ENCODE assay signal across 13 cellular contexts in genomic region chr9:134781895-134782294, GRCh38.
DNase-seq lines count a peak whose midpoint lies in the region; ATAC-seq and TF ChIP-seq lines count a peak whose summit lies in the region.
"Had no signal": no experiment of that assay in that cellular context is flagged by ENCODE, and none has a peak within 500 bp of the region (broad histone marks: within the 10 kb centered on the region; RNA-seq: fewer than 3 reads in every experiment).

No MANE protein-coding gene starts in this region.

- intact Hi-C loops in heart left ventricle (cut with DNase I) (loop anchor here in 6 of 10 donors (5.0 to 10.0 kb wide), 5 partner anchors 113 to 633 kb away; no protein-coding TSS in a partner anchor), Right ventricle myocardium inferior (cut with DNase I) (no loop called here), upper lobe of right lung (cut with DNase I) (no loop called here)

- H3K9me3 ChIP-seq in heart left ventricle (no peaks in the 10 kb centered on the region), upper lobe of right lung (no peaks in the 10 kb centered on the region)

- H3K4me1 ChIP-seq in heart left ventricle (peaks cover 0 to 40% (median 19%) of the 10 kb centered on the region in 12 donors), upper lobe of right lung (peaks cover 9% of the 10 kb centered on the region)

- no peak overlapping the region for H3K4me3 ChIP-seq in heart left ventricle
- no peak overlapping the region for H3K4me3 ChIP-seq in NB4 (ENCODE audit: low read depth, low read length)
- no peak overlapping the region for H3K4me3 ChIP-seq in fibroblast of pulmonary artery (replicated peaks; ENCODE audit: low read depth, low read length)
- H3K4me3 ChIP-seq in upper lobe of right lung = no peak overlapping the region
- H3K4me3 ChIP-seq: GM23248 had no signal

- peaks cover 0 to 45% (median 9%) of the 10 kb centered on the region in 9 donors for H3K36me3 ChIP-seq in heart left ventricle
- no peaks in the 10 kb centered on the region for H3K36me3 ChIP-seq in upper lobe of right lung

- ATAC-seq in heart left ventricle = no peak
- ATAC-seq in Right ventricle myocardium inferior = no peak
- ATAC-seq in upper lobe of right lung = no peak
- no peak for ATAC-seq in GM21723 (IDR thresholded peaks at IDR 0.05; ENCODE audit: unreplicated experiment)
- no peak for ATAC-seq in HG03571 (IDR thresholded peaks at IDR 0.05; ENCODE audit: unreplicated experiment)

- DNase-seq in heart left ventricle (no peak), Right ventricle myocardium inferior (ENCODE audit: missing footprints) (no peak), NB4 (ENCODE audit: low read depth) (peak; percentile 45), fibroblast of pulmonary artery (ENCODE audit: low read depth) (no peak), upper lobe of right lung (no peak), DMS53 (lab: John Stamatoyannopoulos, UW) (no peak)
- DNase-seq: activated gamma-delta T cell treated with Interleukin-2 at 50 U/mL for 16 hours; COR-L47; effector CD4-positive, alpha-beta T cell; GM23248; NCI-H1105 treated with DMSO at 0.1 percent for 48 hours had no signal

- no peak for TF ChIP-seq POLR2A in heart left ventricle (IDR thresholded peaks at IDR 0.05)
- TF ChIP-seq POLR2A in NB4 (IDR thresholded peaks at IDR 0.05; ENCODE audit: extremely low read depth, insufficient read length) = no peak

- H3K27me3 ChIP-seq in heart left ventricle (no peaks in the 10 kb centered on the region), upper lobe of right lung (no peaks in the 10 kb centered on the region)

- H3K27ac ChIP-seq in heart left ventricle (no peak overlapping the region), upper lobe of right lung (no peak overlapping the region)
- H3K27ac ChIP-seq: GM23248 had no signal

- WGBS in heart left ventricle, 4 donors = 72 to 83% (median 81%) methylated on average over 10 to 17 of the region's 17 CpGs

- peak in 7 of 12 donors; percentile 7 to 37 (median 25) for TF ChIP-seq CTCF in heart left ventricle (IDR thresholded peaks at IDR 0.05)
- TF ChIP-seq CTCF in NB4 (IDR thresholded peaks at IDR 0.05; ENCODE audit: low read depth, low read length) = peak; percentile 40
- TF ChIP-seq CTCF in fibroblast of pulmonary artery (IDR thresholded peaks at IDR 0.05; ENCODE audit: low read length, missing control alignments) = peak; percentile 16
- TF ChIP-seq CTCF in upper lobe of right lung (IDR thresholded peaks at IDR 0.05) = peak; percentile 28

Comparison
In these comparisons a context has a peak if more than half of its experiments do, and no peak if none do; other contexts are left out.
1. intact Hi-C loops: an anchor here in heart left ventricle (5.0 to 10.0 kb wide); none called in Right ventricle myocardium inferior and upper lobe of right lung.